Comparison of ENCODE assay signal across 22 cellular contexts in genomic region chr17:29582767-29583166, GRCh38. TPM values are rescaled to one million over a fixed set of nuclear protein-coding genes. Genes with fewer than 3 reads are reported as not detected.
DNase-seq lines count a peak whose midpoint lies in the region; ATAC-seq and TF ChIP-seq lines count a peak whose summit lies in the region.
"Had no signal": no experiment of that assay in that cellular context is flagged by ENCODE, and none has a peak within 500 bp of the region (broad histone marks: within the 10 kb centered on the region; RNA-seq: fewer than 3 reads in every experiment).

No MANE protein-coding gene starts in this region.

- peak overlapping the region in 1 of 11 experiments; percentile 88; a peak in 3 of 22 replicates for H3K27ac ChIP-seq in BLaER1 treated with 17β-estradiol and CSF1 and Interleukin-3, amounts not matched to agents 10 nM and 100 nM
- no peak overlapping the region for H3K27ac ChIP-seq in endodermal cell (ENCODE audit: low read depth, low read length)
- H3K27ac ChIP-seq: parathyroid adenoma, transverse colon had no signal

- peaks cover 9% of the 10 kb centered on the region for H3K4me1 Mint-ChIP-seq in endodermal cell

- no peak overlapping the region for H3K27ac Mint-ChIP-seq in endodermal cell
- H3K27ac Mint-ChIP-seq: H9; stimulated activated memory B cell treated with anti-CD40 and anti-IgM and Interleukin-4, amounts not matched to agents 10 μg/mL and 1 μg/mL and 100 μg/mL, for 72 hours; WTC11 had no signal

- H3K4me3 Mint-ChIP-seq in endodermal cell, result no peak overlapping the region
- H3K4me3 Mint-ChIP-seq: activated CD4-positive, alpha-beta memory T cell treated with anti-CD3 and anti-CD28 coated beads, Interleukin-2, amount 10 ng/mL, durations not matched to agents 7 days and 5 days; activated naive CD8-positive, alpha-beta T cell; H9; stimulated activated memory B cell treated with anti-CD40 and anti-IgM and Interleukin-4, amounts not matched to agents 10 μg/mL and 1 μg/mL and 100 μg/mL, for 72 hours; WTC11 had no signal

- no peak for ATAC-seq in HG03442 (IDR thresholded peaks at IDR 0.05; ENCODE audit: unreplicated experiment)
- ATAC-seq: stimulated activated memory B cell treated with anti-CD40 and anti-IgM and Interleukin-4, amounts not matched to agents 10 μg/mL and 1 μg/mL and 100 μg/mL, for 72 hours; WTC11 had no signal

- H3K27me3 Mint-ChIP-seq in endodermal cell (ENCODE audit: insufficient read depth), result peaks cover 3% of the 10 kb centered on the region
- H3K27me3 Mint-ChIP-seq: activated CD4-positive, alpha-beta memory T cell treated with anti-CD3 and anti-CD28 coated beads, Interleukin-2, amount 10 ng/mL, durations not matched to agents 7 days and 5 days; activated naive CD8-positive, alpha-beta T cell; brain; naive B cell; stimulated activated memory B cell treated with anti-CD40 and anti-IgM and Interleukin-4, amounts not matched to agents 10 μg/mL and 1 μg/mL and 100 μg/mL, for 72 hours had no signal

- H3K4me2 ChIP-seq in BLaER1 treated with 17β-estradiol and CSF1 and Interleukin-3, amounts not matched to agents 10 nM and 100 nM, result peak overlapping the region in 6 of 11 experiments; percentile 97 to 100 (median 99); a peak in 7 of 22 replicates
- H3K4me2 ChIP-seq: SK-N-SH had no signal

- 94 to 98% methylated on average over 12 to 13 of the region's 13 CpGs for WGBS in endodermal cell (ENCODE audit: insufficient coverage in 1 of 2, insufficient read length in 1 of 2), 2 experiments

- no peak overlapping the region for H3K9ac ChIP-seq in BLaER1 treated with 17β-estradiol and CSF1 and Interleukin-3, amounts not matched to agents 10 nM and 100 nM
- H3K9ac ChIP-seq in endodermal cell (ENCODE audit: extremely low read depth, low read length, poor library complexity, severe bottlenecking), result no peak overlapping the region
- H3K9ac ChIP-seq: parathyroid adenoma, SK-N-SH had no signal

- DNase-seq in NCI-H1694 (lab: John Stamatoyannopoulos, UW), result peak; percentile 67
- peak; percentile 39 for DNase-seq in endodermal cell
- DNase-seq in nucleus accumbens (lab: John Stamatoyannopoulos, UW), result peak in 52 of 56 donors; percentile 34 to 89 (median 74)
- DNase-seq in D341Med (ENCODE audit: low spot score), result no peak
- no peak for DNase-seq in NCI-H187 (lab: John Stamatoyannopoulos, UW)
- DNase-seq: activated CD4-positive, alpha-beta memory T cell treated with anti-CD3 and anti-CD28 coated beads, Interleukin-2, amount 10 ng/mL, durations not matched to agents 7 days and 5 days; activated T-cell treated with anti-CD3 and anti-CD28 coated beads, Interleukin-2, amount 50 U/mL, for 1 hour; H9; KG1; naive B cell; NCI-H2029; sigmoid colon; SK-N-SH; transverse colon had no signal

- no peak for TF ChIP-seq CTCF in endodermal cell (conservative IDR thresholded peaks at IDR 0.05)

- H3K4me3 ChIP-seq in BLaER1 treated with 17β-estradiol and CSF1 and Interleukin-3, amounts not matched to agents 10 nM and 100 nM, result no peak overlapping the region
- H3K4me3 ChIP-seq in endodermal cell (ENCODE audit: low read length), result no peak overlapping the region
- H3K4me3 ChIP-seq: coronary artery, sigmoid colon, transverse colon had no signal

- peaks cover 52 to 64% (median 56%) of the 10 kb centered on the region in 11 experiments for H3K36me3 ChIP-seq in BLaER1 treated with 17β-estradiol and CSF1 and Interleukin-3, amounts not matched to agents 10 nM and 100 nM
- peaks cover 27% of the 10 kb centered on the region for H3K36me3 ChIP-seq in endodermal cell (ENCODE audit: control insufficient read depth, insufficient read depth, low read length)
- H3K36me3 ChIP-seq: transverse colon had no signal

- H3K27me3 ChIP-seq in BLaER1 treated with 17β-estradiol and CSF1 and Interleukin-3, amounts not matched to agents 10 nM and 100 nM, result no peaks in the 10 kb centered on the region
- no peaks in the 10 kb centered on the region for H3K27me3 ChIP-seq in endodermal cell (ENCODE audit: control insufficient read depth, insufficient read depth, low read length, poor library complexity, severe bottlenecking)
- H3K27me3 ChIP-seq: sigmoid colon, transverse colon had no signal

- H3K9me3 ChIP-seq in BLaER1 treated with 17β-estradiol and CSF1 and Interleukin-3, amounts not matched to agents 10 nM and 100 nM (replicated peaks in 1 of 11), result no peaks in the 10 kb centered on the region
- H3K9me3 ChIP-seq in endodermal cell (ENCODE audit: control insufficient read depth, low read length), result no peaks in the 10 kb centered on the region
- H3K9me3 ChIP-seq: sigmoid colon, SK-N-SH, transverse colon had no signal

- peaks cover 28% of the 10 kb centered on the region for H3K36me3 Mint-ChIP-seq in endodermal cell (ENCODE audit: low read depth)

- peaks cover 57 to 74% (median 69%) of the 10 kb centered on the region in 10 experiments for H3K4me1 ChIP-seq in BLaER1 treated with 17β-estradiol and CSF1 and Interleukin-3, amounts not matched to agents 10 nM and 100 nM
- peaks cover 10% of the 10 kb centered on the region for H3K4me1 ChIP-seq in endodermal cell (ENCODE audit: control insufficient read depth, insufficient read depth, low read length)

- H3K9me3 Mint-ChIP-seq in endodermal cell, result no peaks in the 10 kb centered on the region
- H3K9me3 Mint-ChIP-seq: activated CD4-positive, alpha-beta memory T cell treated with anti-CD3 and anti-CD28 coated beads, Interleukin-2, amount 10 ng/mL, durations not matched to agents 7 days and 5 days; H9; naive B cell; stimulated activated memory B cell treated with anti-CD40 and anti-IgM and Interleukin-4, amounts not matched to agents 10 μg/mL and 1 μg/mL and 100 μg/mL, for 72 hours; WTC11 had no signal

- peaks cover 10 to 95% (median 81%) of the 10 kb centered on the region in 11 experiments; a peak in 21 of 22 replicates for H4K20me1 ChIP-seq in BLaER1 treated with 17β-estradiol and CSF1 and Interleukin-3, amounts not matched to agents 10 nM and 100 nM

RNA-seq across cellular contexts. Expression of gene GIT1, which starts 6.7 kb away (rescaled TPM):
- total RNA-seq in endodermal cell, result 10 to 100 TPM; 45.0 to 61.8 TPM
- polyA plus RNA-seq in endodermal cell (2013, experiment 1 of 2), result 47.1 TPM
- polyA plus RNA-seq in endodermal cell (2013, experiment 2 of 2), result 48.9 TPM

RNA-seq across cellular contexts. Expression of gene ANKRD13B, which starts 10.2 kb away (rescaled TPM):
- 1 to 10 TPM; 2.2 to 2.6 TPM for total RNA-seq in endodermal cell
- 36.5 TPM for polyA plus RNA-seq in endodermal cell (2013, experiment 1 of 2)
- polyA plus RNA-seq in endodermal cell (2013, experiment 2 of 2), result 28.4 TPM

RNA-seq across cellular contexts. Expression of gene TP53I13, which starts 14.3 kb away (rescaled TPM):
- total RNA-seq in endodermal cell, result 10 to 100 TPM; 21.7 to 31.0 TPM
- polyA plus RNA-seq in endodermal cell (2013, experiment 1 of 2), result 34.6 TPM
- 33.7 TPM for polyA plus RNA-seq in endodermal cell (2013, experiment 2 of 2)

RNA-seq across cellular contexts. Expression of gene ABHD15, which starts 15.9 kb away (rescaled TPM):
- total RNA-seq in endodermal cell, result 1 to 10 TPM; 1.4 to 2.1 TPM
- polyA plus RNA-seq in endodermal cell (2013, experiment 1 of 2), result 1.9 TPM
- polyA plus RNA-seq in endodermal cell (2013, experiment 2 of 2), result 1.4 TPM

RNA-seq across cellular contexts. Expression of gene CORO6, which starts 39.9 kb away (rescaled TPM):
- total RNA-seq in endodermal cell, result under 1 TPM; 0.86 to 1.00 TPM
- polyA plus RNA-seq in endodermal cell (2013, experiment 1 of 2), result 6.2 TPM
- polyA plus RNA-seq in endodermal cell (2013, experiment 2 of 2), result 5.3 TPM

Comparison
In these comparisons a context has a peak if more than half of its experiments do, and no peak if none do; other contexts are left out.
1. DNase-seq: peak in NCI-H1694 (single experiment), endodermal cell (single experiment) and nucleus accumbens (52 of 56); none in D341Med (single experiment) and NCI-H187 (0 of 2).